In genomic region chr9:96486351-96487029, GRCh38 we compare ENCODE assay signal across 8 cellular contexts. TPM values are rescaled to one million over a fixed set of nuclear protein-coding genes. Genes with fewer than 3 reads are reported as not detected.
DNase-seq lines count a peak whose midpoint lies in the region; ATAC-seq and TF ChIP-seq lines count a peak whose summit lies in the region.

No MANE protein-coding gene starts in this region.

- POLR2A ChIA-PET in naive thymus-derived CD4-positive, alpha-beta T cell (lab: Charles Lee): interaction anchor here (0.6 kb wide), 1 partner anchor 53 kb away, joined by 4 read pairs; no protein-coding TSS in a partner anchor
- POLR2A ChIA-PET in RWPE1 (lab: Yijun Ruan, JAX; ENCODE audit: low non-redundant PET): no interaction called here

- H3K9me3 ChIP-seq in naive thymus-derived CD4-positive, alpha-beta T cell (ENCODE audit: control insufficient read depth in 2 of 3, low read length in 3 of 3): no peaks in the 10 kb centered on the region

- H3K9me3 Mint-ChIP-seq in activated naive CD4-positive, alpha-beta T cell treated with anti-CD3 and anti-CD28 coated beads for 36 hours: no peaks in the 10 kb centered on the region
- no peaks in the 10 kb centered on the region for H3K9me3 Mint-ChIP-seq in naive thymus-derived CD4-positive, alpha-beta T cell

- H3K4me1 ChIP-seq in naive thymus-derived CD4-positive, alpha-beta T cell (ENCODE audit: control insufficient read depth in 2 of 2, insufficient read depth in 2 of 2, low read length in 2 of 2): no peaks in the 10 kb centered on the region

- intact Hi-C loops in activated naive CD4-positive, alpha-beta T cell treated with anti-CD3 and anti-CD28 coated beads for 36 hours (cut with micrococcal nuclease): no loop called here
- intact Hi-C loops in naive thymus-derived CD4-positive, alpha-beta T cell (cut with micrococcal nuclease): no loop called here

- CTCF ChIA-PET in activated naive CD4-positive, alpha-beta T cell treated with anti-CD3 and anti-CD28 coated beads for 36 hours (lab: Charles Lee): interaction anchor here (0.7 to 1.2 kb wide), 2 partner anchors 38 to 45 kb away, joined by 3 to 8 read pairs; no protein-coding TSS in a partner anchor
- CTCF ChIA-PET in naive thymus-derived CD4-positive, alpha-beta T cell (lab: Charles Lee): no interaction called here
- CTCF ChIA-PET in RWPE1 (lab: Yijun Ruan, JAX): interaction anchor here (0.6 kb wide), 1 partner anchor 11 kb away, joined by 3 read pairs; no protein-coding TSS in a partner anchor

- no peak for TF ChIP-seq CTCF in RWPE1 (conservative IDR thresholded peaks at IDR 0.05; ENCODE audit: low read depth)

- ATAC-seq in GM21381 (IDR thresholded peaks at IDR 0.05; ENCODE audit: unreplicated experiment): no peak
- no peak for ATAC-seq in naive thymus-derived CD4-positive, alpha-beta T cell

- no peak overlapping the region for H3K4me3 ChIP-seq in naive thymus-derived CD4-positive, alpha-beta T cell (ENCODE audit: low read length)

- no peaks in the 10 kb centered on the region for H3K27me3 ChIP-seq in naive thymus-derived CD4-positive, alpha-beta T cell (ENCODE audit: control insufficient read depth in 2 of 2, insufficient read depth in 2 of 2, low read length in 2 of 2)

- H3K36me3 ChIP-seq in naive thymus-derived CD4-positive, alpha-beta T cell (ENCODE audit: control insufficient read depth in 2 of 3, insufficient read depth in 3 of 3, low read length in 3 of 3): peaks cover 14 to 77% (median 19%) of the 10 kb centered on the region in 3 experiments

- no peak overlapping the region for H3K27ac Mint-ChIP-seq in activated naive CD4-positive, alpha-beta T cell treated with anti-CD3 and anti-CD28 coated beads for 36 hours
- H3K27ac Mint-ChIP-seq in naive thymus-derived CD4-positive, alpha-beta T cell: no peak overlapping the region

- DNase-seq in HT-29 (ENCODE audit: low spot score) (peak; percentile 34), cerebellar cortex (ENCODE audit: low spot score) (peak; percentile 23), kidney tubule cell (ENCODE audit: low spot score) (peak; percentile 31), stromal cell of bone marrow (ENCODE audit: low read depth) (peak; percentile 89), RWPE1 (ENCODE audit: low spot score) (no peak)
- no peak for DNase-seq in activated naive CD4-positive, alpha-beta T cell treated with anti-CD3 and anti-CD28 coated beads for 36 hours
- DNase-seq in naive thymus-derived CD4-positive, alpha-beta T cell: no peak

- H3K27me3 Mint-ChIP-seq in activated naive CD4-positive, alpha-beta T cell treated with anti-CD3 and anti-CD28 coated beads for 36 hours (ENCODE audit: low read depth): no peaks in the 10 kb centered on the region
- H3K27me3 Mint-ChIP-seq in naive thymus-derived CD4-positive, alpha-beta T cell: no peaks in the 10 kb centered on the region

- no peak overlapping the region for H3K4me3 Mint-ChIP-seq in activated naive CD4-positive, alpha-beta T cell treated with anti-CD3 and anti-CD28 coated beads for 36 hours
- no peak overlapping the region for H3K4me3 Mint-ChIP-seq in naive thymus-derived CD4-positive, alpha-beta T cell

- H3K36me3 Mint-ChIP-seq in activated naive CD4-positive, alpha-beta T cell treated with anti-CD3 and anti-CD28 coated beads for 36 hours (ENCODE audit: low read depth): peaks cover 31% of the 10 kb centered on the region
- H3K36me3 Mint-ChIP-seq in naive thymus-derived CD4-positive, alpha-beta T cell: peaks cover 19 to 60% (median 27%) of the 10 kb centered on the region in 5 donors

- H3K27ac ChIP-seq in naive thymus-derived CD4-positive, alpha-beta T cell (ENCODE audit: low read depth, low read length): no peak overlapping the region
- H3K27ac ChIP-seq in RWPE1: no peak overlapping the region

- H3K4me1 Mint-ChIP-seq in activated naive CD4-positive, alpha-beta T cell treated with anti-CD3 and anti-CD28 coated beads for 36 hours (ENCODE audit: low read depth): peaks cover 34% of the 10 kb centered on the region
- H3K4me1 Mint-ChIP-seq in naive thymus-derived CD4-positive, alpha-beta T cell: peaks cover 2 to 9% (median 8%) of the 10 kb centered on the region in 7 donors

RNA-seq across cellular contexts. Expression of gene HABP4, which starts 36.5 kb away (rescaled TPM):
- 3.3 and 5.0 TPM in 2 replicates for total RNA-seq in HT-29 (2014; rRNA removed; shearing (Covaris generic))
- total RNA-seq in activated naive CD4-positive, alpha-beta T cell treated with anti-CD3 and anti-CD28 coated beads for 36 hours: 1 to 10 TPM; 7.3 to 7.9 TPM
- total RNA-seq in naive thymus-derived CD4-positive, alpha-beta T cell: 10 to 100 TPM in 4 of 5 experiments, 1 to 10 TPM in 1; 6.6 to 40.3 (median 23.9) TPM
- 10 to 100 TPM; 15.9 to 36.6 TPM for polyA plus RNA-seq in naive thymus-derived CD4-positive, alpha-beta T cell

Comparison
In these comparisons a context has a peak if more than half of its experiments do, and no peak if none do; other contexts are left out.
1. DNase-seq: peak in HT-29 (single experiment), cerebellar cortex (single experiment), kidney tubule cell (single experiment) and stromal cell of bone marrow (single experiment); none in activated naive CD4-positive, alpha-beta T cell treated with anti-CD3 and anti-CD28 coated beads for 36 hours (single experiment), naive thymus-derived CD4-positive, alpha-beta T cell (0 of 9) and RWPE1 (single experiment).